In genomic region chr10:78035933-78036583, GRCh38 we compare ENCODE assay signal across 12 cellular contexts. TPM values are rescaled to one million over a fixed set of nuclear protein-coding genes. Genes with fewer than 3 reads are reported as not detected.
DNase-seq lines count a peak whose midpoint lies in the region; ATAC-seq and TF ChIP-seq lines count a peak whose summit lies in the region.
"Had no signal": no experiment of that assay in that cellular context is flagged by ENCODE, and none has a peak within 500 bp of the region (broad histone marks: within the 10 kb centered on the region; RNA-seq: fewer than 3 reads in every experiment).

No MANE protein-coding gene starts in this region.

- DNase-seq in stimulated activated naive CD8-positive, alpha-beta T cell treated with anti-CD3 and anti-CD28 coated beads, Interleukin-15, Interleukin-2, amounts not matched to agents 100 U/mL and 50 U/mL, for 24 hours, result no peak
- DNase-seq in foreskin keratinocyte (no peak), cerebellar nuclear complex (lab: John Stamatoyannopoulos, UW) (no peak), right atrium auricular region (ENCODE audit: low spot score) (no peak), HK-2 (ENCODE audit: unreplicated experiment) (no peak)
- DNase-seq: H7; stimulated activated CD4-positive, alpha-beta T cell treated with anti-CD3 and anti-CD28 coated beads, Interleukin-15, amount 100 ng/mL, for 24 hours; T1000 had no signal

- H3K9me3 ChIP-seq in right atrium auricular region, result no peaks in the 10 kb centered on the region

- no peak for ATAC-seq in stimulated activated naive CD8-positive, alpha-beta T cell treated with anti-CD3 and anti-CD28 coated beads, Interleukin-15, Interleukin-2, amounts not matched to agents 100 U/mL and 50 U/mL, for 24 hours
- no peak for ATAC-seq in foreskin keratinocyte

- no peaks in the 10 kb centered on the region for H3K27me3 Mint-ChIP-seq in stimulated activated naive CD8-positive, alpha-beta T cell treated with anti-CD3 and anti-CD28 coated beads, Interleukin-15, Interleukin-2, amounts not matched to agents 100 ng/mL and 50 ng/mL, for 24 hours

- peak overlapping the region; percentile 97 for H3K27ac Mint-ChIP-seq in stimulated activated naive CD8-positive, alpha-beta T cell treated with anti-CD3 and anti-CD28 coated beads, Interleukin-15, Interleukin-2, amounts not matched to agents 100 ng/mL and 50 ng/mL, for 24 hours

- H3K4me3 ChIP-seq in iPS-11a (ENCODE audit: low read depth, low read length) (peak overlapping the region; percentile 10), right atrium auricular region (no peak overlapping the region)
- H3K4me3 ChIP-seq: lung had no signal

- H3K4me1 Mint-ChIP-seq in stimulated activated naive CD8-positive, alpha-beta T cell treated with anti-CD3 and anti-CD28 coated beads, Interleukin-15, Interleukin-2, amounts not matched to agents 100 ng/mL and 50 ng/mL, for 24 hours (ENCODE audit: low read depth), result peaks cover 61% of the 10 kb centered on the region

- no peaks in the 10 kb centered on the region for H3K9me3 Mint-ChIP-seq in stimulated activated naive CD8-positive, alpha-beta T cell treated with anti-CD3 and anti-CD28 coated beads, Interleukin-15, Interleukin-2, amounts not matched to agents 100 ng/mL and 50 ng/mL, for 24 hours

- peaks cover 21% of the 10 kb centered on the region for H3K4me1 ChIP-seq in foreskin keratinocyte
- H3K4me1 ChIP-seq in right atrium auricular region, result peaks cover 0 to 27% of the 10 kb centered on the region in 2 donors

- no peaks in the 10 kb centered on the region for H3K27me3 ChIP-seq in foreskin keratinocyte
- no peaks in the 10 kb centered on the region for H3K27me3 ChIP-seq in right atrium auricular region

- H3K27ac ChIP-seq in VCaP (peak overlapping the region; percentile 78), foreskin keratinocyte (no peak overlapping the region), right atrium auricular region (no peak overlapping the region)

- peaks cover 60% of the 10 kb centered on the region for H3K36me3 ChIP-seq in right atrium auricular region

- H3K36me3 Mint-ChIP-seq in stimulated activated naive CD8-positive, alpha-beta T cell treated with anti-CD3 and anti-CD28 coated beads, Interleukin-15, Interleukin-2, amounts not matched to agents 100 ng/mL and 50 ng/mL, for 24 hours (ENCODE audit: low read depth), result peaks cover 72% of the 10 kb centered on the region

- H3K4me3 Mint-ChIP-seq in stimulated activated naive CD8-positive, alpha-beta T cell treated with anti-CD3 and anti-CD28 coated beads, Interleukin-15, Interleukin-2, amounts not matched to agents 100 ng/mL and 50 ng/mL, for 24 hours, result peak overlapping the region; percentile 97

- no peak for TF ChIP-seq CTCF in VCaP (conservative IDR thresholded peaks at IDR 0.05)
- no peak for TF ChIP-seq CTCF in foreskin keratinocyte (conservative IDR thresholded peaks at IDR 0.05)
- no peak for TF ChIP-seq CTCF in right atrium auricular region (IDR thresholded peaks at IDR 0.05)

RNA-seq across cellular contexts. Expression of gene RPS24, which starts 2.4 kb away (rescaled TPM):
- total RNA-seq in foreskin keratinocyte, result 2,374 and 2,543 TPM in 2 replicates
- 3,257 and 3,561 TPM in 2 replicates for polyA plus RNA-seq in foreskin keratinocyte
- 1,000 to 10,000 TPM; 1,060 to 1,748 TPM for total RNA-seq in right atrium auricular region

RNA-seq across cellular contexts. Expression of gene POLR3A, which starts 6.7 kb away (rescaled TPM):
- total RNA-seq in foreskin keratinocyte (21.1 and 21.2 TPM in 2 replicates), right atrium auricular region (1 to 10 TPM; 6.9 to 8.2 TPM)
- polyA plus RNA-seq in foreskin keratinocyte, result 7.3 and 7.7 TPM in 2 replicates
